Comparison of ENCODE assay signal across 8 cellular contexts in the genomic region with DNA sequence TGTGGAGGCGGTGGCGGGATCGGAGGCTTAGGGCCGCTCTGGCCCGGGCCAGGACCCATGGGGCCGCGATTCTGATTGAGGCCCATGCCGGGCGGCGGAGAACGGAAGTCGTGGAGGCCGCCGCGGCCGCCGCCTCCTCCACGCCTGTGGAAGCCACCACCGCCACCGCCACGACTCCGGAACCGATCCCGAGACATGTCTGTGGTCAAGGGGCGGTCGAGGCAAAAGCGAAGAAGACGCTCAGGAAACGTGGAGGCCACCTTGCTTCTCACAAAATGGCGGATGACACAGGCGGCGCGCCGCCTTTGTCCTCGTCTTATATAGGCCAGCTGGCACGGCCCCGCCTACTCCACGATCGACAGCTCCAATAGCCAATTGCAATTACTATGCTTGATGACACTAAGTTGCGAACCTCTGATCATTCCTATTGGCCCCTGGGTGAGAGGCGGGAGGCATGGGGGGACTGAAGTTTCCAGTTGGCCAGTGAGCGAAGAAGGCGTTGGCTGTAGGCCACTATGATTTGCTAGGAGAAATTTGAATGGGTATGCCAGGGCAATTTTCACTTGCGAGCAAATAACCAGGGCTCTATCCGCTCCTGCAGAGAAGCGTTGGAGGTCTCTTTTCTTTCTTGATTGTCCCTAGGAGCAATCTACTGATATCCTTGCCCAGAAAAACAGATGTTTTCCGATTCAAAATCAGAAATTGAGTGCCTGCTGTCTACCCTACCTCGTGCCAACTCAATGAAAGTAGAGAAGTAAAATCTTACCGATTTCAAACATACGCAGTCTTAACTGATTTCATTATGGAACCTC. TPM values are rescaled to one million over a fixed set of nuclear protein-coding genes. Genes with fewer than 3 reads are reported as not detected.
A peak's percentile ranks its signal among the peaks of the same experiment; 100 is the strongest.
DNase-seq lines count a peak whose midpoint lies in the region; ATAC-seq and TF ChIP-seq lines count a peak whose summit lies in the region.

A gene with protein sequence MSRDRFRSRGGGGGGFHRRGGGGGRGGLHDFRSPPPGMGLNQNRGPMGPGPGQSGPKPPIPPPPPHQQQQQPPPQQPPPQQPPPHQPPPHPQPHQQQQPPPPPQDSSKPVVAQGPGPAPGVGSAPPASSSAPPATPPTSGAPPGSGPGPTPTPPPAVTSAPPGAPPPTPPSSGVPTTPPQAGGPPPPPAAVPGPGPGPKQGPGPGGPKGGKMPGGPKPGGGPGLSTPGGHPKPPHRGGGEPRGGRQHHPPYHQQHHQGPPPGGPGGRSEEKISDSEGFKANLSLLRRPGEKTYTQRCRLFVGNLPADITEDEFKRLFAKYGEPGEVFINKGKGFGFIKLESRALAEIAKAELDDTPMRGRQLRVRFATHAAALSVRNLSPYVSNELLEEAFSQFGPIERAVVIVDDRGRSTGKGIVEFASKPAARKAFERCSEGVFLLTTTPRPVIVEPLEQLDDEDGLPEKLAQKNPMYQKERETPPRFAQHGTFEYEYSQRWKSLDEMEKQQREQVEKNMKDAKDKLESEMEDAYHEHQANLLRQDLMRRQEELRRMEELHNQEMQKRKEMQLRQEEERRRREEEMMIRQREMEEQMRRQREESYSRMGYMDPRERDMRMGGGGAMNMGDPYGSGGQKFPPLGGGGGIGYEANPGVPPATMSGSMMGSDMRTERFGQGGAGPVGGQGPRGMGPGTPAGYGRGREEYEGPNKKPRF (minus strand): TSS at position 293 of the 812 bp plus-strand sequence. CDS start 96 bp downstream, at position 197.

- peak; percentile 87 for ATAC-seq in GM21381 (IDR thresholded peaks at IDR 0.05; ENCODE audit: unreplicated experiment)
- ATAC-seq in activated CD8-positive, alpha-beta memory T cell treated with anti-CD3 and anti-CD28 coated beads, Interleukin-2, amount 10 ng/mL, durations not matched to agents 7 days and 5 days, result peak; percentile 92

- H3K4me3 Mint-ChIP-seq in Caco-2 (ENCODE audit: unreplicated experiment), result peak within 1 kb of the TSS; percentile 89
- H3K4me3 Mint-ChIP-seq in activated CD8-positive, alpha-beta memory T cell treated with anti-CD3 and anti-CD28 coated beads, Interleukin-2, amount 10 ng/mL, durations not matched to agents 7 days and 5 days, result peak within 1 kb of the TSS; percentile 91

- H3K4me2 ChIP-seq in mesenchymal stem cell (ENCODE audit: low read length, poor library complexity, severe bottlenecking), result peak within 1 kb of the TSS; percentile 94

- no peak for TF ChIP-seq CTCF in Caco-2 (IDR thresholded peaks at IDR 0.05; ENCODE audit: insufficient read depth in 1 of 2, low read depth in 1 of 2, low read length in 1 of 2, severe bottlenecking in 1 of 2, unreplicated experiment in 1 of 2)

- peak; percentile 93 to 96 for DNase-seq in Caco-2
- DNase-seq in HUDEP-2 (lab: John Stamatoyannopoulos, UW; ENCODE audit: unreplicated experiment in 76 of 76), result peak; percentile 86 to 98 (median 95)
- DNase-seq in NT2/D1 (ENCODE audit: low read depth, low spot score), result peak; percentile 100
- DNase-seq in activated CD8-positive, alpha-beta memory T cell treated with anti-CD3 and anti-CD28 coated beads, Interleukin-2, amount 10 ng/mL, durations not matched to agents 7 days and 5 days, result peak; percentile 98
- peak; percentile 99 for DNase-seq in mesenchymal stem cell
- peak; percentile 94 for DNase-seq in stimulated activated CD8-positive, alpha-beta memory T cell treated with anti-CD3 and anti-CD28 coated beads, Interleukin-12 subunit alpha, Interleukin-12 subunit beta, amount 100 ng/mL, for 4 hours (ENCODE audit: low read depth)

- POLR2A ChIA-PET in Caco-2 (lab: Charles Lee), result interaction anchor here (0.5 to 1.0 kb wide), 7 partner anchors 13 to 535 kb away, joined by 3 to 5 read pairs (median 4); partner anchors contain the start of gene ZMYM4

- H3K4ac ChIP-seq in mesenchymal stem cell (ENCODE audit: low read depth in 1 of 2, low read length in 2 of 2), result peak within 1 kb of the TSS; percentile 94 to 96

- no peaks in the 10 kb centered on the region for H3K27me3 Mint-ChIP-seq in Caco-2 (ENCODE audit: insufficient read depth, unreplicated experiment)
- H3K27me3 Mint-ChIP-seq in activated CD8-positive, alpha-beta memory T cell treated with anti-CD3 and anti-CD28 coated beads, Interleukin-2, amount 10 ng/mL, durations not matched to agents 7 days and 5 days, result peaks cover 2% of the 10 kb centered on the region

- peak within 1 kb of the TSS; percentile 73 for H3K27ac ChIP-seq in mesenchymal stem cell (ENCODE audit: low read length, poor library complexity, severe bottlenecking)

- peak within 1 kb of the TSS; percentile 95 to 100 for H3K14ac ChIP-seq in mesenchymal stem cell (ENCODE audit: low read length in 2 of 2)

- H3K4me3 ChIP-seq in Caco-2 (ENCODE audit: low read depth, low read length) (peak within 1 kb of the TSS; percentile 52), NT2/D1 (ENCODE audit: insufficient read length, low read depth) (peak within 1 kb of the TSS; percentile 89), endocrine pancreas (ENCODE audit: control insufficient read depth, insufficient read depth, low read length) (peak within 1 kb of the TSS; percentile 81), mesenchymal stem cell (ENCODE audit: insufficient read depth in 1 of 2, low read depth in 1 of 2, low read length in 2 of 2) (peak within 1 kb of the TSS; percentile 92 to 99)

- H3K23ac ChIP-seq in mesenchymal stem cell (ENCODE audit: low read length in 2 of 2), result peak within 1 kb of the TSS in 1 of 2 experiments; percentile 100

- peak within 1 kb of the TSS; percentile 97 to 100 for H3K18ac ChIP-seq in mesenchymal stem cell (ENCODE audit: low read depth in 1 of 2, low read length in 2 of 2)

- H3K4me1 ChIP-seq in Caco-2, result peaks cover 9% of the 10 kb centered on the region
- H3K4me1 ChIP-seq in NT2/D1 (ENCODE audit: insufficient read depth, insufficient read length), result no peaks in the 10 kb centered on the region
- peaks cover 9% of the 10 kb centered on the region for H3K4me1 ChIP-seq in endocrine pancreas (ENCODE audit: control insufficient read depth, insufficient read depth, low read length)
- H3K4me1 ChIP-seq in mesenchymal stem cell (ENCODE audit: control insufficient read depth, insufficient read depth, low read depth, low read length), result peaks cover 10% of the 10 kb centered on the region

- peak within 1 kb of the TSS; percentile 88 for H3K27ac Mint-ChIP-seq in Caco-2 (ENCODE audit: unreplicated experiment)
- H3K27ac Mint-ChIP-seq in activated CD8-positive, alpha-beta memory T cell treated with anti-CD3 and anti-CD28 coated beads, Interleukin-2, amount 10 ng/mL, durations not matched to agents 7 days and 5 days, result peak within 1 kb of the TSS; percentile 99

- H4K8ac ChIP-seq in mesenchymal stem cell (ENCODE audit: low read length), result peak within 1 kb of the TSS; percentile 71

- H3K27me3 ChIP-seq in Caco-2 (replicated peaks; ENCODE audit: control insufficient read depth, insufficient read depth, low read length) (no peaks in the 10 kb centered on the region), NT2/D1 (ENCODE audit: insufficient read depth, insufficient read length) (no peaks in the 10 kb centered on the region), endocrine pancreas (ENCODE audit: control insufficient read depth, insufficient read depth, low read length) (no peaks in the 10 kb centered on the region), mesenchymal stem cell (ENCODE audit: control insufficient read depth in 1 of 2, insufficient read depth in 1 of 2, low read length in 2 of 2) (no peaks in the 10 kb centered on the region)

- peaks cover 52% of the 10 kb centered on the region for H3K36me3 Mint-ChIP-seq in Caco-2 (ENCODE audit: insufficient read depth, unreplicated experiment)
- peaks cover 40% of the 10 kb centered on the region for H3K36me3 Mint-ChIP-seq in activated CD8-positive, alpha-beta memory T cell treated with anti-CD3 and anti-CD28 coated beads, Interleukin-2, amount 10 ng/mL, durations not matched to agents 7 days and 5 days

- H2AFZ ChIP-seq in mesenchymal stem cell (ENCODE audit: low read depth, low read length), result peak within 1 kb of the TSS; percentile 76

- peak within 1 kb of the TSS; percentile 73 for H2AK5ac ChIP-seq in mesenchymal stem cell (ENCODE audit: low read length, severe bottlenecking)

- H3K4me1 Mint-ChIP-seq in Caco-2 (ENCODE audit: low read depth, unreplicated experiment), result peaks cover 19% of the 10 kb centered on the region
- H3K4me1 Mint-ChIP-seq in activated CD8-positive, alpha-beta memory T cell treated with anti-CD3 and anti-CD28 coated beads, Interleukin-2, amount 10 ng/mL, durations not matched to agents 7 days and 5 days, result peaks cover 44% of the 10 kb centered on the region

- H4K91ac ChIP-seq in mesenchymal stem cell (ENCODE audit: low read length), result peak within 1 kb of the TSS; percentile 95

- H3K9me3 Mint-ChIP-seq in Caco-2 (ENCODE audit: unreplicated experiment), result no peaks in the 10 kb centered on the region
- H3K9me3 Mint-ChIP-seq in activated CD8-positive, alpha-beta memory T cell treated with anti-CD3 and anti-CD28 coated beads, Interleukin-2, amount 10 ng/mL, durations not matched to agents 7 days and 5 days (ENCODE audit: low read depth), result no peaks in the 10 kb centered on the region

- H3K36me3 ChIP-seq in Caco-2 (ENCODE audit: control insufficient read depth, insufficient read depth, low read length), result no peaks in the 10 kb centered on the region; the same call in 1 of the 2 replicates
- H3K36me3 ChIP-seq in NT2/D1 (ENCODE audit: insufficient read depth, insufficient read length, low read length), result peaks cover 38% of the 10 kb centered on the region
- peaks cover 7% of the 10 kb centered on the region for H3K36me3 ChIP-seq in endocrine pancreas (ENCODE audit: control insufficient read depth, insufficient read depth, low read length)
- peaks cover 13 to 37% of the 10 kb centered on the region in 2 experiments for H3K36me3 ChIP-seq in mesenchymal stem cell (ENCODE audit: control insufficient read depth in 1 of 2, insufficient read depth in 2 of 2, low read depth in 1 of 2, low read length in 2 of 2)

- under 1% methylated on average over 39 of the region's 50 CpGs for WGBS in mesenchymal stem cell

- no TSS peak for BruUV-seq in Caco-2 (replicated peaks; lab: Mats Ljungman, UMichigan)

- H2BK5ac ChIP-seq in mesenchymal stem cell (ENCODE audit: low read depth, low read length, poor library complexity, severe bottlenecking), result peak within 1 kb of the TSS; percentile 96

- no peaks in the 10 kb centered on the region for H3K79me1 ChIP-seq in mesenchymal stem cell (replicated peaks; ENCODE audit: low read length, poor library complexity, severe bottlenecking)

- H3K9me3 ChIP-seq in Caco-2 (no peaks in the 10 kb centered on the region), NT2/D1 (ENCODE audit: insufficient read depth, low read length) (no peaks in the 10 kb centered on the region), endocrine pancreas (ENCODE audit: control insufficient read depth, low read length) (no peaks in the 10 kb centered on the region), mesenchymal stem cell (ENCODE audit: control insufficient read depth, low read length) (no peaks in the 10 kb centered on the region)

- H3K9ac ChIP-seq in NT2/D1 (ENCODE audit: insufficient read length, low read depth) (peak within 1 kb of the TSS; percentile 98), endocrine pancreas (ENCODE audit: control insufficient read depth, insufficient read depth, low read length) (peak within 1 kb of the TSS; percentile 90), mesenchymal stem cell (ENCODE audit: low read length) (peak within 1 kb of the TSS; percentile 94)

- H2BK12ac ChIP-seq in mesenchymal stem cell (ENCODE audit: low read length in 2 of 2), result peak within 1 kb of the TSS in 1 of 2 experiments; percentile 76

- H2BK120ac ChIP-seq in mesenchymal stem cell (ENCODE audit: low read depth, low read length), result peak within 1 kb of the TSS; percentile 71

- H2BK15ac ChIP-seq in mesenchymal stem cell (ENCODE audit: low read depth, poor library complexity, severe bottlenecking), result peak within 1 kb of the TSS; percentile 90

- CTCF ChIA-PET in Caco-2 (lab: Charles Lee), result no interaction called here
- CTCF ChIA-PET in activated CD8-positive, alpha-beta memory T cell treated with anti-CD3 and anti-CD28 coated beads, Interleukin-2, amount 10 ng/mL, durations not matched to agents 7 days and 5 days (lab: Charles Lee), result interaction anchor here (0.8 to 1.2 kb wide), 3 partner anchors 9 to 333 kb away, joined by 3 to 7 read pairs (median 5); partner anchors contain the start of gene SMIM12

- intact Hi-C loops in Caco-2 (cut with micrococcal nuclease; ENCODE audit: unreplicated experiment), result loop anchor here (5.0 kb wide), 1 partner anchor 364 kb away; the partner anchor contains the start of genes KIAA0319L and NCDN

RNA-seq across cellular contexts. Expression of the gene that starts here (rescaled TPM):
- total RNA-seq in Caco-2 (2022), result 274 and 285 TPM in 2 replicates
- 100 to 1,000 TPM; 344 to 402 TPM for total RNA-seq in activated CD8-positive, alpha-beta memory T cell treated with anti-CD3 and anti-CD28 coated beads, Interleukin-2, amount 10 ng/mL, durations not matched to agents 7 days and 5 days
- 138 TPM for polyA plus RNA-seq in mesenchymal stem cell (2013, experiment 1 of 2)
- polyA plus RNA-seq in mesenchymal stem cell (2013, experiment 2 of 2), result 125 TPM

Comparison
In these comparisons a context has a peak if more than half of its experiments do, and no peak if none do; other contexts are left out.
1. Peak in every context shown above with its lines: DNase-seq, ATAC-seq, H3K4me3 ChIP-seq and H3K27ac ChIP-seq.